In the genomic region with DNA sequence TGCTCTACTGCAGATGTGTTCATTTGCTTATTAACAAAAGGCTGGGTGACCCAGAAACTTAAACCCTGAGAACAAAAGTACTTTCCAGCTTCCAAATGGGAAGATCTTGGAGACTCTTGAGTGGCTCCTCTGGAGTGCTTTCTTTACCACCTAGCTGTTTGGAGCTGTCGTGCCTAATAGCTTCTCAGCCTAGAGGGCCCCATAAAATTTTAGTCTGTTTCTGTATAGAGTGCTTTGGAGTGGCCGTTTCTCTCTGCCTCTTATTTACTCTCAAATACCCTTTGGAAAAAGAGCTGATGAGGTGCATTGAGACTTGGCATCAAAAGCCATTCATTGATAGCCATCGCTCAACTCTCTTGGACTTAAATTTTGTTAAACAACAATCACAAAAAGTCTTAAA, we compare ENCODE assay signal across 30 cellular contexts. TPM values are rescaled to one million over a fixed set of nuclear protein-coding genes. Genes with fewer than 3 reads are reported as not detected.
A peak's percentile ranks its signal among the peaks of the same experiment; 100 is the strongest.
DNase-seq lines count a peak whose midpoint lies in the region; ATAC-seq and TF ChIP-seq lines count a peak whose summit lies in the region.
"Had no signal": no experiment of that assay in that cellular context is flagged by ENCODE, and none has a peak within 500 bp of the region (broad histone marks: within the 10 kb centered on the region; RNA-seq: fewer than 3 reads in every experiment).

No MANE protein-coding gene starts in this region.

- no peak for TF ChIP-seq CTCF in nephron (IDR thresholded peaks at IDR 0.05; ENCODE audit: unreplicated experiment in 3 of 3)
- no peak for TF ChIP-seq CTCF in GM10266 (IDR thresholded peaks at IDR 0.05; ENCODE audit: control insufficient read depth, insufficient read depth, low read depth, missing control alignments)
- no peak for TF ChIP-seq CTCF in upper lobe of right lung (IDR thresholded peaks at IDR 0.05)

- H3K4me3 ChIP-seq in upper lobe of right lung: no peak overlapping the region
- H3K4me3 ChIP-seq: HAP-1, MG63 had no signal

- no peaks in the 10 kb centered on the region for H3K27me3 ChIP-seq in upper lobe of right lung
- H3K27me3 ChIP-seq: BE2C, brain microvascular endothelial cell, MG63 had no signal

- ATAC-seq in upper lobe of right lung (no peak), HG02588 (IDR thresholded peaks at IDR 0.05; ENCODE audit: unreplicated experiment) (no peak)
- ATAC-seq: activated CD4-positive, alpha-beta T cell treated with anti-CD3 and anti-CD28 coated beads for 36 hours; activated CD8-positive, alpha-beta T cell treated with anti-CD3 and anti-CD28 coated beads, Interleukin-2, amount 10 ng/mL, durations not matched to agents 7 days and 5 days; left cardiac atrium; right cardiac atrium had no signal

- H3K4me3 Mint-ChIP-seq in nephron: peak overlapping the region in 1 of 3 experiments; percentile 18
- H3K4me3 Mint-ChIP-seq: activated CD4-positive, alpha-beta T cell treated with anti-CD3 and anti-CD28 coated beads for 36 hours; activated CD8-positive, alpha-beta T cell treated with anti-CD3 and anti-CD28 coated beads, Interleukin-2, amount 10 ng/mL, durations not matched to agents 7 days and 5 days; stimulated activated naive CD8-positive, alpha-beta T cell treated with anti-CD3 and anti-CD28 coated beads, Interleukin-15, Interleukin-2, amounts not matched to agents 100 ng/mL and 50 ng/mL, for 24 hours; T-helper 2 cell treated with Interferon-gamma antibody and Interleukin-4, amounts not matched to agents 5 μg/mL and 100 μg/mL, for 36 hours had no signal

- peak; percentile 13 for DNase-seq in DMS153 (lab: John Stamatoyannopoulos, UW)
- peak; percentile 42 for DNase-seq in NCI-H1092 (lab: John Stamatoyannopoulos, UW)
- peak; percentile 10 for DNase-seq in NCI-H2227 treated with DMSO at 0.1 percent for 48 hours (lab: John Stamatoyannopoulos, UW)
- no peak for DNase-seq in DMS53 (lab: John Stamatoyannopoulos, UW)
- no peak for DNase-seq in GM10266 (ENCODE audit: extremely low spot score)
- DNase-seq in upper lobe of right lung: no peak
- DNase-seq: activated CD4-positive, alpha-beta T cell treated with anti-CD3 and anti-CD28 coated beads for 36 hours; activated CD8-positive, alpha-beta T cell treated with anti-CD3 and anti-CD28 coated beads, Interleukin-2, amount 10 ng/mL, durations not matched to agents 7 days and 5 days; activated naive CD4-positive, alpha-beta T cell treated with anti-CD3 and anti-CD28 coated beads, Interleukin-2, amount 50 U/mL, for 16 hours; BE2C; brain microvascular endothelial cell; cerebellar nuclear complex; dermis blood vessel endothelial cell; foreskin melanocyte; left cardiac atrium; mammary epithelial cell; MG63; NCI-H1694; NCI-H226; right cardiac atrium; SIG-M5; stimulated activated CD4-positive, alpha-beta T cell treated with anti-CD3 and anti-CD28 coated beads, Interleukin-2, amount 100 ng/mL, for 24 hours had no signal

- peaks cover 27% of the 10 kb centered on the region for H3K4me1 ChIP-seq in upper lobe of right lung
- H3K4me1 ChIP-seq: HAP-1 had no signal

- H3K27ac ChIP-seq in upper lobe of right lung: no peak overlapping the region
- H3K27ac ChIP-seq: brain microvascular endothelial cell, KMS-11, neutrophil had no signal

- intact Hi-C loops in upper lobe of right lung (cut with DNase I): loop anchor here (10.0 kb wide), 1 partner anchor 71 kb away; no protein-coding TSS in a partner anchor

- H3K36me3 Mint-ChIP-seq in nephron (ENCODE audit: low read depth): peaks cover 3% of the 10 kb centered on the region

- H3K4me1 Mint-ChIP-seq in nephron: peaks cover 77% of the 10 kb centered on the region
- H3K4me1 Mint-ChIP-seq: activated CD4-positive, alpha-beta T cell treated with anti-CD3 and anti-CD28 coated beads for 36 hours had no signal

- no peaks in the 10 kb centered on the region for H3K27me3 Mint-ChIP-seq in nephron (ENCODE audit: low read depth)

- H3K27ac Mint-ChIP-seq in nephron: peak overlapping the region; percentile 54 to 68 (median 66)
- H3K27ac Mint-ChIP-seq: activated CD4-positive, alpha-beta T cell treated with anti-CD3 and anti-CD28 coated beads for 36 hours; activated CD8-positive, alpha-beta T cell treated with anti-CD3 and anti-CD28 coated beads, Interleukin-2, amount 10 ng/mL, durations not matched to agents 7 days and 5 days; stimulated activated naive CD8-positive, alpha-beta T cell treated with anti-CD3 and anti-CD28 coated beads, Interleukin-15, Interleukin-2, amounts not matched to agents 100 ng/mL and 50 ng/mL, for 24 hours; T-helper 2 cell treated with Interferon-gamma antibody and Interleukin-4, amounts not matched to agents 5 μg/mL and 100 μg/mL, for 36 hours had no signal

- H3K9me3 ChIP-seq in upper lobe of right lung: no peaks in the 10 kb centered on the region
- H3K9me3 ChIP-seq: BE2C, HAP-1, MG63, neutrophil, thoracic aorta had no signal

- H3K9me3 Mint-ChIP-seq in nephron: no peaks in the 10 kb centered on the region
- H3K9me3 Mint-ChIP-seq: stimulated activated naive CD8-positive, alpha-beta T cell treated with anti-CD3 and anti-CD28 coated beads, Interleukin-15, Interleukin-2, amounts not matched to agents 100 ng/mL and 50 ng/mL, for 24 hours; T-helper 2 cell treated with Interferon-gamma antibody and Interleukin-4, amounts not matched to agents 5 μg/mL and 100 μg/mL, for 36 hours had no signal

- H3K36me3 ChIP-seq in upper lobe of right lung: no peaks in the 10 kb centered on the region
- H3K36me3 ChIP-seq: BE2C, brain microvascular endothelial cell, HAP-1, MG63, neutrophil, thoracic aorta had no signal

RNA-seq across cellular contexts. Expression of a gene that starts 50.7 kb away (rescaled TPM):
- 15.8 TPM for total RNA-seq in upper lobe of right lung

Comparison
In these comparisons a context has a peak if more than half of its experiments do, and no peak if none do; other contexts are left out.
1. DNase-seq: peak in DMS153 (single experiment), NCI-H1092 (single experiment) and NCI-H2227 treated with DMSO at 0.1 percent for 48 hours (single experiment); none in DMS53 (single experiment), GM10266 (single experiment) and upper lobe of right lung (single experiment).